ENCODE assay signal across 13 cellular contexts in the genomic region with DNA sequence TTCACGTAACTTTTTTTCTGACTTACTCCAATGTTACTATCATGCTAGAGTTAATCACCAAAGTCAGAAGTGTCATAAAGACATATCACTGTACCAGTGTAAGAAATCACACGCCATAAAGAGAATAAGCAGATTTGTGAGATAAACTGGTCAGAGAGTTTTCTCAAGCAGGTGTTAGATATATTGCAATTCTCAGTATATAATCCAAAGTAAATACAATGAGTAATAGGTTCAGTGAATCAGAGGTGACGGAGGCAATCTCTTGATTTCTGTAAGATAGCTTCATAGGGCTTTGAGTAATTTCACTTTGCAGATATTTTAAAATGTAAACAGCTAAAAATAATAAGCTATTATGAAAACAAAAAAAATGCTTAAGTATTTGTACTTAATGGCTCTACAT.
A peak's percentile ranks its signal among the peaks of the same experiment; 100 is the strongest.
DNase-seq lines count a peak whose midpoint lies in the region; ATAC-seq, FAIRE-seq and TF ChIP-seq lines count a peak whose summit lies in the region.
"Had no signal": no experiment of that assay in that cellular context is flagged by ENCODE, and none has a peak within 500 bp of the region (broad histone marks: within the 10 kb centered on the region; RNA-seq: fewer than 3 reads in every experiment).

No MANE protein-coding gene starts in this region.

- no peaks in the 10 kb centered on the region for H4K20me1 ChIP-seq in astrocyte (ENCODE audit: insufficient read depth, low read length)

- H3K27me3 ChIP-seq in ACC112 (ENCODE audit: insufficient read depth, low read length) (no peaks in the 10 kb centered on the region), astrocyte (ENCODE audit: insufficient read depth, low read length) (no peaks in the 10 kb centered on the region), aorta (ENCODE audit: control insufficient read depth in 1 of 2, insufficient read depth in 2 of 2, low read length in 1 of 2) (no peaks in the 10 kb centered on the region)

- no peak for FAIRE-seq in astrocyte (lab: Jason Lieb, UNC)
- FAIRE-seq: K562 had no signal

- H3K4me3 ChIP-seq in ACC112 (ENCODE audit: low read depth, low read length) = peak overlapping the region; percentile 12
- H3K4me3 ChIP-seq in astrocyte (ENCODE audit: insufficient read depth, low read depth, low read length) = no peak overlapping the region
- no peak overlapping the region for H3K4me3 ChIP-seq in aorta (ENCODE audit: low read length in 2 of 2)
- H3K4me3 ChIP-seq: K562 had no signal

- intact Hi-C loops in aorta (cut with DNase I) = no loop called here

- peak overlapping the region; percentile 61 for H3K4me2 ChIP-seq in astrocyte (ENCODE audit: low read length)

- H3K4me3 Mint-ChIP-seq in astrocyte (ENCODE audit: unreplicated experiment) = no peak overlapping the region
- H3K4me3 Mint-ChIP-seq: activated naive CD4-positive, alpha-beta T cell treated with anti-CD3 and anti-CD28 coated beads, Interleukin-2, amount 50 U/mL, for 24 hours had no signal

- peaks cover 3% of the 10 kb centered on the region for H3K4me1 Mint-ChIP-seq in astrocyte (ENCODE audit: low read depth, unreplicated experiment)

- 48 to 63% methylated on average over 3 of the region's 3 CpGs for WGBS in aorta, 2 donors

- no peaks in the 10 kb centered on the region for H3K27me3 Mint-ChIP-seq in astrocyte (ENCODE audit: low read depth, unreplicated experiment)
- H3K27me3 Mint-ChIP-seq: activated naive CD4-positive, alpha-beta T cell treated with anti-CD3 and anti-CD28 coated beads, Interleukin-2, amount 50 U/mL, for 24 hours had no signal

- H3K4me1 ChIP-seq in ACC112 (ENCODE audit: control insufficient read depth, insufficient read depth, low read length, unreplicated experiment) (peaks cover 42% of the 10 kb centered on the region), astrocyte (ENCODE audit: insufficient read depth, low read length) (peaks cover 28% of the 10 kb centered on the region), aorta (ENCODE audit: control insufficient read depth in 1 of 2, insufficient read depth in 2 of 2, low read length in 2 of 2) (no peaks in the 10 kb centered on the region)

- H3K36me3 ChIP-seq in ACC112 (ENCODE audit: insufficient read depth, low read length) (peaks cover 5% of the 10 kb centered on the region; the same call in 1 of the 2 replicates), astrocyte (ENCODE audit: insufficient read depth, low read length) (no peaks in the 10 kb centered on the region), aorta (ENCODE audit: control insufficient read depth in 1 of 2, insufficient read depth in 2 of 2, low read length in 1 of 2) (no peaks in the 10 kb centered on the region)

- H3K9me3 ChIP-seq in astrocyte (ENCODE audit: insufficient read depth, low read depth, low read length) = no peaks in the 10 kb centered on the region
- no peaks in the 10 kb centered on the region for H3K9me3 ChIP-seq in aorta (ENCODE audit: control insufficient read depth, low read length)

- peak overlapping the region; percentile 81 for H3K27ac ChIP-seq in ACC112 (ENCODE audit: low read depth, low read length)
- peak overlapping the region; percentile 64 for H3K27ac ChIP-seq in astrocyte (ENCODE audit: low read depth, low read length)
- H3K27ac ChIP-seq in aorta (ENCODE audit: low read depth in 1 of 2, low read length in 2 of 2) = no peak overlapping the region
- H3K27ac ChIP-seq: VCaP had no signal

- no peak overlapping the region for H3K27ac Mint-ChIP-seq in astrocyte (ENCODE audit: unreplicated experiment)

- H3K9ac ChIP-seq in astrocyte (ENCODE audit: low read length) = peak overlapping the region; percentile 36

- no peak for TF ChIP-seq CTCF in astrocyte (IDR thresholded peaks at IDR 0.05; ENCODE audit: insufficient read depth, low read depth, low read length)

- no peak for ATAC-seq in aorta (ENCODE audit: low FRiP score)
- ATAC-seq: K562 had no signal

- no peaks in the 10 kb centered on the region for H3K79me2 ChIP-seq in ACC112 (ENCODE audit: control insufficient read depth, insufficient read depth, low read length, unreplicated experiment)
- H3K79me2 ChIP-seq in astrocyte (ENCODE audit: insufficient read depth, low read length) = no peaks in the 10 kb centered on the region

- H3K9me3 Mint-ChIP-seq in astrocyte (ENCODE audit: unreplicated experiment) = no peaks in the 10 kb centered on the region
- H3K9me3 Mint-ChIP-seq: activated naive CD4-positive, alpha-beta T cell treated with anti-CD3 and anti-CD28 coated beads, Interleukin-2, amount 50 U/mL, for 24 hours had no signal

- no peaks in the 10 kb centered on the region for H3K36me3 Mint-ChIP-seq in astrocyte (ENCODE audit: low read depth, unreplicated experiment)

- H2AFZ ChIP-seq in ACC112 (ENCODE audit: low read length, unreplicated experiment) (no peak overlapping the region), astrocyte (ENCODE audit: low read depth, low read length) (no peak overlapping the region)

- DNase-seq in HS-27A (ENCODE audit: low read depth) = peak; percentile 51
- DNase-seq in astrocyte (ENCODE audit: low read depth) = peak; percentile 72
- peak; percentile 41 for DNase-seq in glomerular visceral epithelial cell (ENCODE audit: extremely low spot score)
- no peak for DNase-seq in aorta
- DNase-seq in pons (ENCODE audit: low spot score) = no peak
- no peak for DNase-seq in NCI-H345 (lab: John Stamatoyannopoulos, UW)
- no peak for DNase-seq in NCI-H2029 (lab: John Stamatoyannopoulos, UW)
- DNase-seq: stimulated activated CD8-positive, alpha-beta memory T cell treated with anti-CD3 and anti-CD28 coated beads, Interleukin-4, amount 100 ng/mL, for 48 hours; trophoblast cell had no signal

Comparison
In these comparisons a context has a peak if more than half of its experiments do, and no peak if none do; other contexts are left out.
1. H3K27ac ChIP-seq: peak in ACC112 (single experiment) and astrocyte (single experiment); none in aorta (0 of 2).
2. DNase-seq: peak in HS-27A (single experiment), astrocyte (single experiment) and glomerular visceral epithelial cell (single experiment); none in aorta (0 of 2), pons (single experiment), NCI-H345 (single experiment) and NCI-H2029 (single experiment).